8 cellular contexts compared by ENCODE assay signal in genomic region chr14:21383848-21384493, GRCh38. TPM values are rescaled to one million over a fixed set of nuclear protein-coding genes. Genes with fewer than 3 reads are reported as not detected.
DNase-seq lines count a peak whose midpoint lies in the region; ATAC-seq and TF ChIP-seq lines count a peak whose summit lies in the region.

Gene SUPT16H, minus strand, starts transcription at chr14:21384019. Its CDS starts 92 bp downstream, at chr14:21383927.

- H3K4me1 Mint-ChIP-seq in GM23338 = peaks cover 10% of the 10 kb centered on the region
- peaks cover 26 to 52% (median 45%) of the 10 kb centered on the region in 7 donors for H3K4me1 Mint-ChIP-seq in naive thymus-derived CD4-positive, alpha-beta T cell
- H3K4me1 Mint-ChIP-seq in stimulated activated naive B cell treated with anti-CD40 and anti-IgM and Interleukin-4, amounts not matched to agents 10 μg/mL and 1 μg/mL and 100 μg/mL, for 72 hours = peaks cover 22 to 34% of the 10 kb centered on the region in 2 donors

- peak within 1 kb of the TSS; percentile 48 for H2AFZ ChIP-seq in GM23338

- intact Hi-C loops in naive thymus-derived CD4-positive, alpha-beta T cell (cut with micrococcal nuclease) = loop anchor here (1.0 to 5.0 kb wide), 13 partner anchors 53 to 923 kb away; partner anchors contain the start of genes CHD8 (in 2 of the 2), HNRNPC (in 2 of the 2), METTL3 (in 2 of the 2) and TOX4 (in 2 of the 2)

- H3K4me2 ChIP-seq in DOHH2 (ENCODE audit: low read length) = peak within 1 kb of the TSS; percentile 92
- H3K4me2 ChIP-seq in GM23338 = peak within 1 kb of the TSS; percentile 81

- no peak for TF ChIP-seq CTCF in DOHH2 (IDR thresholded peaks at IDR 0.05; ENCODE audit: low read depth, low read length, poor library complexity, severe bottlenecking)
- TF ChIP-seq CTCF in GM23338 (conservative IDR thresholded peaks at IDR 0.05; ENCODE audit: low read depth in 2 of 2) = 0 out of 4 replicates have a peak, but pooled peaks of 1 of the 2 experiments have one; percentile 3

- H3K4me3 ChIP-seq in DOHH2 (ENCODE audit: low read length) (peak within 1 kb of the TSS; percentile 100), GM23338 (peak within 1 kb of the TSS; percentile 87)
- peak within 1 kb of the TSS; percentile 98 for H3K4me3 ChIP-seq in naive thymus-derived CD4-positive, alpha-beta T cell (ENCODE audit: low read length)

- H4K20me1 ChIP-seq in DOHH2 (ENCODE audit: control insufficient read depth, insufficient read depth, low read depth, low read length) (peaks cover 11% of the 10 kb centered on the region), GM23338 (replicated peaks; ENCODE audit: insufficient read depth) (peaks cover 19% of the 10 kb centered on the region)

- peaks cover 42% of the 10 kb centered on the region for H3K4me1 ChIP-seq in DOHH2 (ENCODE audit: control insufficient read depth, low read length)
- H3K4me1 ChIP-seq in GM23338 (ENCODE audit: insufficient read depth) = peaks cover 3% of the 10 kb centered on the region; the same call in 1 of the 2 replicates
- H3K4me1 ChIP-seq in naive thymus-derived CD4-positive, alpha-beta T cell (ENCODE audit: control insufficient read depth in 2 of 2, insufficient read depth in 2 of 2, low read length in 2 of 2) = peaks cover 3 to 11% of the 10 kb centered on the region in 2 donors

- H3K9me3 Mint-ChIP-seq in GM23338 = no peaks in the 10 kb centered on the region
- no peaks in the 10 kb centered on the region for H3K9me3 Mint-ChIP-seq in naive thymus-derived CD4-positive, alpha-beta T cell
- H3K9me3 Mint-ChIP-seq in stimulated activated naive B cell treated with anti-CD40 and anti-IgM and Interleukin-4, amounts not matched to agents 10 μg/mL and 1 μg/mL and 100 μg/mL, for 72 hours = no peaks in the 10 kb centered on the region

- POLR2A ChIA-PET in naive thymus-derived CD4-positive, alpha-beta T cell (lab: Charles Lee) = interaction anchor here (0.7 to 1.4 kb wide), 7 partner anchors 9 to 127 kb away, joined by 3 to 10 read pairs (median 6); partner anchors contain the start of genes CHD8 and METTL3

- no peaks in the 10 kb centered on the region for H3K27me3 ChIP-seq in DOHH2 (ENCODE audit: control insufficient read depth, low read length)
- H3K27me3 ChIP-seq in GM23338 (ENCODE audit: insufficient read depth) = no peaks in the 10 kb centered on the region
- H3K27me3 ChIP-seq in naive thymus-derived CD4-positive, alpha-beta T cell (ENCODE audit: control insufficient read depth in 2 of 2, insufficient read depth in 2 of 2, low read length in 2 of 2) = no peaks in the 10 kb centered on the region

- DNase-seq in GM23338 (ENCODE audit: low spot score) = peak; percentile 99
- peak; percentile 96 for DNase-seq in LHCN-M2 (ENCODE audit: low read depth)
- DNase-seq in RPMI8226 = peak; percentile 95
- DNase-seq in activated T-helper 1 cell treated with anti-CD3 and anti-CD28 coated beads, Interleukin-2, amount 50 U/mL, for 16 hours (ENCODE audit: low read depth in 1 of 2, low spot score in 1 of 2) = peak; percentile 89 to 90
- DNase-seq in fibroblast of gingiva (ENCODE audit: low read depth) = peak; percentile 96
- DNase-seq in naive thymus-derived CD4-positive, alpha-beta T cell = peak; percentile 78 to 91 (median 86)
- DNase-seq in stimulated activated naive B cell treated with anti-CD40 and anti-IgM and Interleukin-4, amounts not matched to agents 10 μg/mL and 1 μg/mL and 100 μg/mL, for 72 hours = peak; percentile 94

- H3K4me3 Mint-ChIP-seq in GM23338 = peak within 1 kb of the TSS; percentile 97
- peak within 1 kb of the TSS; percentile 92 to 99 (median 97) for H3K4me3 Mint-ChIP-seq in naive thymus-derived CD4-positive, alpha-beta T cell
- peak within 1 kb of the TSS; percentile 97 to 100 for H3K4me3 Mint-ChIP-seq in stimulated activated naive B cell treated with anti-CD40 and anti-IgM and Interleukin-4, amounts not matched to agents 10 μg/mL and 1 μg/mL and 100 μg/mL, for 72 hours

- H3K27ac Mint-ChIP-seq in GM23338 = peak within 1 kb of the TSS; percentile 100
- H3K27ac Mint-ChIP-seq in naive thymus-derived CD4-positive, alpha-beta T cell = peak within 1 kb of the TSS; percentile 97 to 100 (median 99)
- H3K27ac Mint-ChIP-seq in stimulated activated naive B cell treated with anti-CD40 and anti-IgM and Interleukin-4, amounts not matched to agents 10 μg/mL and 1 μg/mL and 100 μg/mL, for 72 hours = peak within 1 kb of the TSS; percentile 100

- H3F3A ChIP-seq in DOHH2 (ENCODE audit: control insufficient read depth, insufficient read depth) (peaks cover 31% of the 10 kb centered on the region), GM23338 (replicated peaks; ENCODE audit: low read depth) (peaks cover 9% of the 10 kb centered on the region)

- CTCF ChIA-PET in naive thymus-derived CD4-positive, alpha-beta T cell (lab: Charles Lee) = interaction anchor here (0.9 kb wide), 1 partner anchor 9 kb away, joined by 4 read pairs; no protein-coding TSS in a partner anchor

- no peaks in the 10 kb centered on the region for H3K9me3 ChIP-seq in DOHH2 (ENCODE audit: control insufficient read depth, insufficient read depth, low read length)
- no peaks in the 10 kb centered on the region for H3K9me3 ChIP-seq in naive thymus-derived CD4-positive, alpha-beta T cell (ENCODE audit: control insufficient read depth in 2 of 3, low read length in 3 of 3)

- peak; percentile 95 for ATAC-seq in GM23338
- peak; percentile 97 for ATAC-seq in naive thymus-derived CD4-positive, alpha-beta T cell
- peak; percentile 83 to 89 for ATAC-seq in stimulated activated naive B cell treated with anti-CD40 and anti-IgM and Interleukin-4, amounts not matched to agents 10 μg/mL and 1 μg/mL and 100 μg/mL, for 72 hours (replicated peaks)

- H3K27me3 Mint-ChIP-seq in GM23338 (ENCODE audit: insufficient read depth, low read depth, poor library complexity) = peaks cover 16% of the 10 kb centered on the region
- H3K27me3 Mint-ChIP-seq in naive thymus-derived CD4-positive, alpha-beta T cell = no peaks in the 10 kb centered on the region
- no peaks in the 10 kb centered on the region for H3K27me3 Mint-ChIP-seq in stimulated activated naive B cell treated with anti-CD40 and anti-IgM and Interleukin-4, amounts not matched to agents 10 μg/mL and 1 μg/mL and 100 μg/mL, for 72 hours

- H3K79me2 ChIP-seq in DOHH2 (ENCODE audit: control insufficient read depth, low read length) = peaks cover 60% of the 10 kb centered on the region
- H3K79me2 ChIP-seq in GM23338 (replicated peaks; ENCODE audit: insufficient read depth) = peaks cover 48% of the 10 kb centered on the region

- peaks cover 45% of the 10 kb centered on the region for H3K36me3 Mint-ChIP-seq in GM23338 (ENCODE audit: low read depth)
- peaks cover 0 to 16% (median 4%) of the 10 kb centered on the region in 5 donors for H3K36me3 Mint-ChIP-seq in naive thymus-derived CD4-positive, alpha-beta T cell
- H3K36me3 Mint-ChIP-seq in stimulated activated naive B cell treated with anti-CD40 and anti-IgM and Interleukin-4, amounts not matched to agents 10 μg/mL and 1 μg/mL and 100 μg/mL, for 72 hours = peaks cover 23 to 28% of the 10 kb centered on the region in 2 donors

- no peaks in the 10 kb centered on the region for H3K9me2 ChIP-seq in DOHH2 (replicated peaks; ENCODE audit: control insufficient read depth, low read length)
- H3K9me2 ChIP-seq in GM23338 (ENCODE audit: insufficient read depth) = no peaks in the 10 kb centered on the region

- H3K27ac ChIP-seq in DOHH2 (ENCODE audit: low read depth, low read length) = peak within 1 kb of the TSS; percentile 83
- peak within 1 kb of the TSS; percentile 91 for H3K27ac ChIP-seq in GM23338 (ENCODE audit: low read depth)
- H3K27ac ChIP-seq in naive thymus-derived CD4-positive, alpha-beta T cell (ENCODE audit: low read depth, low read length) = peak within 1 kb of the TSS; percentile 87

- peaks cover 66% of the 10 kb centered on the region for H3K36me3 ChIP-seq in DOHH2 (ENCODE audit: control insufficient read depth, low read length)
- peaks cover 12% of the 10 kb centered on the region for H3K36me3 ChIP-seq in GM23338 (ENCODE audit: insufficient read depth)
- H3K36me3 ChIP-seq in naive thymus-derived CD4-positive, alpha-beta T cell (ENCODE audit: control insufficient read depth in 2 of 3, insufficient read depth in 3 of 3, low read length in 3 of 3) = peaks cover 0 to 12% (median 0%) of the 10 kb centered on the region in 3 experiments

TF ChIP-seq in GM23338, 12 proteins besides CTCF, POLR2A, EP300 and RAD21:
- TF ChIP-seq CREB1 (CRISPR knock-in tag; IDR thresholded peaks at IDR 0.05; ENCODE audit: low read depth) = peak; percentile 55
- no peak; the same call in 1 of the 2 replicates for TF ChIP-seq POLR2AphosphoS5 (IDR thresholded peaks at IDR 0.05; ENCODE audit: low read depth)

RNA-seq across cellular contexts. Expression of gene SUPT16H, which starts in this region (rescaled TPM):
- 154 and 187 TPM in 2 replicates for total RNA-seq in GM23338 (2014; rRNA removed; shearing (Covaris generic))
- 260 and 268 TPM in 2 replicates for polyA plus RNA-seq in GM23338 (2016; fragmentation: Nextera tagmentation; extraction: Ambion mirVana)
- 123 and 132 TPM in 2 replicates for total RNA-seq in LHCN-M2 (2014; rRNA removed)
- 52.7 TPM for polyA plus RNA-seq in LHCN-M2 (2012)
- total RNA-seq in naive thymus-derived CD4-positive, alpha-beta T cell = 100 to 1,000 TPM in 1 of 5 experiments, 10 to 100 TPM in 4; 46.1 to 104 (median 78.6) TPM
- 10 to 100 TPM; 78.2 to 80.9 TPM for polyA plus RNA-seq in naive thymus-derived CD4-positive, alpha-beta T cell

Comparison
In these comparisons a context has a peak if more than half of its experiments do, and no peak if none do; other contexts are left out.
1. Peak in every context shown above with its lines: DNase-seq, ATAC-seq, H3K4me3 ChIP-seq and H3K27ac ChIP-seq.